In the genomic region with DNA sequence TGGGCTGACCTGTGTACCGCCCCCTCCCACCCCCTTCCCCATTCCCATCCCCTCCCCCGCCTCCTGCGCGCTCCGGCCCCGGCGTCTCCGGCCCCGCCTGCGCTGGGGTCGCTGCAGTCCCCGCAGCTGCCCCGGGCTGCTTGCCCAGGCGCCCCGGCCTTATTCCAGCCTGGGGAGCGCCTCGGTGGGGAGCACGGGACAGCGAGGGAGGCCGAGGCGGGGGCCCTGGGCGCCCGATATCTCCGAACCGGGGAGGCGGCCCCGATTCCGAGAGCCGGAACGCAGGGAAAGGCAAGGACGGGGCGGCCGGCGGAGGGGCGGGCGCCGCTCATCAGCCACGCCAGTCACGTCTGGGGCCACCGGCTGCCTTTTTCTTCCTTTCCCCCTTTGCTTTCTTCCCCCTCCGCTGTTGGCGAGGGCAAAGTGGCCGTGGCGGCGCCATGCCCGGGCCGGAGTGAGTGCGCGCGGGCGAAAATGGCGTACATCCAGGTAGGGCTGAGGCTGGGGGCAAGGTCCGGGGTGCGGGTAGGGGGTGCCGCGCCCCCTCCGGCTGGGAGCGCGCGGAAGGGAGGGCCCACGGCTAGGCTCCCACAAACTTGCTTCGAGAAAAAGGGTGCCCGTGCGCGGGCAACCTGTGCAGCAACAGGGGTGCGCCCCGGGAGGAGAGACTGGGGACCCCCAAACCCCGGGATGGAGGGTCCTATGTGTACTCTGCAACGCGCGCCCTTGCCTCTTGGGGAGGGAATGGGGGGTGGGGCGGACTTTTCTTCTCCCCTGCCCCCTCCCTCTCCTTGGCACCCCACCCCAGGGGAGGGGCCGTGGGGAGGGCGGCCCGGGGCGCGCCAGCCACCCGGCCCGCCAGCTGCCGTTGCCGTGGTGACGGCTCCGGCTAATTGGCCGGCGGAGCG, we compare ENCODE assay signal across 8 cellular contexts. TPM values are rescaled to one million over a fixed set of nuclear protein-coding genes. Genes with fewer than 3 reads are reported as not detected.
DNase-seq lines count a peak whose midpoint lies in the region; ATAC-seq, FAIRE-seq and TF ChIP-seq lines count a peak whose summit lies in the region.

A gene with protein sequence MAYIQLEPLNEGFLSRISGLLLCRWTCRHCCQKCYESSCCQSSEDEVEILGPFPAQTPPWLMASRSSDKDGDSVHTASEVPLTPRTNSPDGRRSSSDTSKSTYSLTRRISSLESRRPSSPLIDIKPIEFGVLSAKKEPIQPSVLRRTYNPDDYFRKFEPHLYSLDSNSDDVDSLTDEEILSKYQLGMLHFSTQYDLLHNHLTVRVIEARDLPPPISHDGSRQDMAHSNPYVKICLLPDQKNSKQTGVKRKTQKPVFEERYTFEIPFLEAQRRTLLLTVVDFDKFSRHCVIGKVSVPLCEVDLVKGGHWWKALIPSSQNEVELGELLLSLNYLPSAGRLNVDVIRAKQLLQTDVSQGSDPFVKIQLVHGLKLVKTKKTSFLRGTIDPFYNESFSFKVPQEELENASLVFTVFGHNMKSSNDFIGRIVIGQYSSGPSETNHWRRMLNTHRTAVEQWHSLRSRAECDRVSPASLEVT (plus strand): TSS at position 68 of the 908 bp plus-strand sequence. CDS start 407 bp downstream, at position 475.

- no peaks in the 10 kb centered on the region for H3K4me1 ChIP-seq in duodenal mucosa (ENCODE audit: control insufficient read depth in 1 of 2, insufficient read depth in 2 of 2, low read length in 2 of 2)
- H3K4me1 ChIP-seq in mononuclear cell (ENCODE audit: insufficient read depth, low read length) = peaks cover 7% of the 10 kb centered on the region

- H3K36me3 Mint-ChIP-seq in activated naive CD4-positive, alpha-beta T cell treated with anti-CD3 and anti-CD28 coated beads for 36 hours (ENCODE audit: low read depth) = no peaks in the 10 kb centered on the region

- intact Hi-C loops in activated naive CD4-positive, alpha-beta T cell treated with anti-CD3 and anti-CD28 coated beads for 36 hours (cut with micrococcal nuclease) = loop anchor here (5.0 kb wide), 1 partner anchor 334 kb away; no protein-coding TSS in a partner anchor

- H3K36me3 ChIP-seq in duodenal mucosa (ENCODE audit: control insufficient read depth in 1 of 2, insufficient read depth in 2 of 2, low read length in 2 of 2) = no peaks in the 10 kb centered on the region

- H3K27me3 ChIP-seq in duodenal mucosa (ENCODE audit: control insufficient read depth in 1 of 2, insufficient read depth in 2 of 2, low read length in 2 of 2) = peaks cover 0 to 10% of the 10 kb centered on the region in 2 donors
- peaks cover 25% of the 10 kb centered on the region for H3K27me3 ChIP-seq in mononuclear cell (ENCODE audit: insufficient read depth, low read length)

- H3K9ac ChIP-seq in duodenal mucosa (ENCODE audit: low read depth in 1 of 2, low read length in 2 of 2) = peak within 1 kb of the TSS; percentile 38 to 46

- CTCF ChIA-PET in activated naive CD4-positive, alpha-beta T cell treated with anti-CD3 and anti-CD28 coated beads for 36 hours (lab: Charles Lee) = interaction anchor here (0.5 kb wide), 1 partner anchor 207 kb away, joined by 3 read pairs; no protein-coding TSS in a partner anchor

- no peaks in the 10 kb centered on the region for H3K4me1 Mint-ChIP-seq in activated naive CD4-positive, alpha-beta T cell treated with anti-CD3 and anti-CD28 coated beads for 36 hours (ENCODE audit: low read depth)

- H3K9me3 ChIP-seq in duodenal mucosa (ENCODE audit: control insufficient read depth in 1 of 2, low read length in 2 of 2) (peaks cover 0 to under 1% of the 10 kb centered on the region in 2 donors), mononuclear cell (ENCODE audit: low read depth, low read length) (no peaks in the 10 kb centered on the region)

- ATAC-seq in HG02678 (IDR thresholded peaks at IDR 0.05; ENCODE audit: unreplicated experiment) = no peak

- H3K4me3 Mint-ChIP-seq in activated naive CD4-positive, alpha-beta T cell treated with anti-CD3 and anti-CD28 coated beads for 36 hours = no peak within 1 kb of the TSS

- peaks cover under 1% of the 10 kb centered on the region for H3K9me3 Mint-ChIP-seq in activated naive CD4-positive, alpha-beta T cell treated with anti-CD3 and anti-CD28 coated beads for 36 hours

- H3K4me3 ChIP-seq in duodenal mucosa (ENCODE audit: low read depth in 1 of 2, low read length in 2 of 2) (peak within 1 kb of the TSS; percentile 56 to 65), mononuclear cell (ENCODE audit: low read length) (peak within 1 kb of the TSS; percentile 28)

- peaks cover 9% of the 10 kb centered on the region for H3K27me3 Mint-ChIP-seq in activated naive CD4-positive, alpha-beta T cell treated with anti-CD3 and anti-CD28 coated beads for 36 hours (ENCODE audit: low read depth)

- TF ChIP-seq POLR2A in GM12892 (IDR thresholded peaks at IDR 0.05; ENCODE audit: low read depth, low read length) = no peak

- no peak within 1 kb of the TSS for H3K27ac ChIP-seq in duodenal mucosa (ENCODE audit: low read depth, low read length)

- no peak for FAIRE-seq in GM12892 (lab: Jason Lieb, UNC)

- no peak within 1 kb of the TSS for H3K27ac Mint-ChIP-seq in activated naive CD4-positive, alpha-beta T cell treated with anti-CD3 and anti-CD28 coated beads for 36 hours

- DNase-seq in GM12892 (ENCODE audit: insufficient read length) (peak; percentile 43), NCI-H345 (lab: John Stamatoyannopoulos, UW) (peak; percentile 85), GM19240 (ENCODE audit: insufficient read length, low spot score) (no peak), middle frontal gyrus (ENCODE audit: extremely low spot score, low spot score) (no peak)
- DNase-seq in activated naive CD4-positive, alpha-beta T cell treated with anti-CD3 and anti-CD28 coated beads for 36 hours = no peak

RNA-seq across cellular contexts. Expression of the gene that starts here (rescaled TPM):
- polyA plus RNA-seq in GM12892 (2012; ENCODE audit: missing spikeins) = 6.9 TPM
- 0.52 TPM for total RNA-seq in mononuclear cell
- not detected for total RNA-seq in activated naive CD4-positive, alpha-beta T cell treated with anti-CD3 and anti-CD28 coated beads for 36 hours

Comparison
In these comparisons a context has a peak if more than half of its experiments do, and no peak if none do; other contexts are left out.
1. DNase-seq: peak in GM12892 (single experiment) and NCI-H345 (single experiment); none in GM19240 (single experiment), middle frontal gyrus (single experiment) and activated naive CD4-positive, alpha-beta T cell treated with anti-CD3 and anti-CD28 coated beads for 36 hours (single experiment).